In genomic region chr2:68237976-68238580, GRCh38 we compare ENCODE assay signal across 12 cellular contexts. TPM values are rescaled to one million over a fixed set of nuclear protein-coding genes. Genes with fewer than 3 reads are reported as not detected.
DNase-seq lines count a peak whose midpoint lies in the region; ATAC-seq, FAIRE-seq and TF ChIP-seq lines count a peak whose summit lies in the region.
"Had no signal": no experiment of that assay in that cellular context is flagged by ENCODE, and none has a peak within 500 bp of the region (broad histone marks: within the 10 kb centered on the region; RNA-seq: fewer than 3 reads in every experiment).

No MANE protein-coding gene starts in this region.

- H4K8ac ChIP-seq in IMR-90 (ENCODE audit: low read depth in 2 of 2, low read length in 2 of 2), result peak overlapping the region in 1 of 2 experiments; percentile 4; a peak in 1 of 4 replicates

- 0 out of 2 replicates have a peak overlapping the region, but pooled peaks have one; percentile 8 for H4K91ac ChIP-seq in IMR-90 (ENCODE audit: insufficient read depth, low read depth, low read length)

- no peak for FAIRE-seq in RCC 7860 (lab: Jason Lieb, UNC)

- peak overlapping the region; percentile 91 for H3K18ac ChIP-seq in IMR-90 (ENCODE audit: low read depth, low read length)

- WGBS in IMR-90 (ENCODE audit: extremely low coverage in 2 of 2, insufficient read length in 1 of 2), 2 experiments, result no CpG with 5 or more reads among the region's 4 CpGs

- no peak for TF ChIP-seq RAD21 in IMR-90 (IDR thresholded peaks at IDR 0.05; ENCODE audit: low read length)

- dilution Hi-C loops in IMR-90 (cut with HindIII; ENCODE audit: low sequenced_read_pairs, unreplicated experiment), result no loop called here

- H2BK5ac ChIP-seq in IMR-90 (ENCODE audit: low read depth, low read length, poor library complexity, severe bottlenecking), result peak overlapping the region; percentile 73

- BruUV-seq in IMR-90 (replicated peaks; lab: Mats Ljungman, UMichigan), result no TSS peak

- H2BK15ac ChIP-seq in IMR-90 (ENCODE audit: low read depth, low read length), result 0 out of 3 replicates have a peak overlapping the region, but pooled peaks have one; percentile 22

- ATAC-seq in IMR-90 (ENCODE audit: low read depth) (0 out of 2 replicates have a peak, but pooled peaks have one; percentile 16), GM19324 (IDR thresholded peaks at IDR 0.05; ENCODE audit: low FRiP score, unreplicated experiment) (no peak)
- no peak for ATAC-seq in activated CD8-positive, alpha-beta memory T cell treated with anti-CD3 and anti-CD28 coated beads, Interleukin-2, amount 10 ng/mL, durations not matched to agents 7 days and 5 days

- peak overlapping the region; percentile 1 to 64 (median 44) for H3K27ac Mint-ChIP-seq in CD8-positive, alpha-beta memory T cell
- H3K27ac Mint-ChIP-seq in brain, result peak overlapping the region in 2 of 5 experiments; percentile 12 to 63
- H3K27ac Mint-ChIP-seq in neural progenitor cell, result peak overlapping the region; percentile 10
- H3K27ac Mint-ChIP-seq in activated CD8-positive, alpha-beta memory T cell treated with anti-CD3 and anti-CD28 coated beads, Interleukin-2, amount 10 ng/mL, durations not matched to agents 7 days and 5 days, result no peak overlapping the region

- no peaks in the 10 kb centered on the region for H3F3A ChIP-seq in neural progenitor cell (ENCODE audit: low read depth)

- peak overlapping the region; percentile 25; the same call in 1 of the 2 replicates for H2AK5ac ChIP-seq in IMR-90 (ENCODE audit: low read depth, low read length)

- DNase-seq in CD8-positive, alpha-beta memory T cell, result no peak
- DNase-seq in IMR-90 (no peak), neural progenitor cell (ENCODE audit: low spot score) (no peak), RCC 7860 (ENCODE audit: low spot score) (no peak)
- no peak for DNase-seq in activated CD8-positive, alpha-beta memory T cell treated with anti-CD3 and anti-CD28 coated beads, Interleukin-2, amount 10 ng/mL, durations not matched to agents 7 days and 5 days
- DNase-seq in stimulated activated CD4-positive, alpha-beta T cell treated with anti-CD3 and anti-CD28 coated beads, Interleukin-2, amount 100 ng/mL, for 48 hours, result no peak
- DNase-seq: activated naive CD4-positive, alpha-beta T cell; NCI-H2029 treated with DMSO at 0.1 percent for 48 hours; substantia nigra had no signal

- H3K79me2 ChIP-seq in neural progenitor cell (ENCODE audit: low read depth), result peaks cover 100% of the 10 kb centered on the region

- peak overlapping the region; percentile 70; the same call in 1 of the 2 replicates for H3K23ac ChIP-seq in IMR-90 (ENCODE audit: low read depth, low read length)

- H3K27me3 ChIP-seq in CD8-positive, alpha-beta memory T cell (ENCODE audit: insufficient read depth, low read length, poor library complexity, severe bottlenecking), result no peaks in the 10 kb centered on the region
- H3K27me3 ChIP-seq in IMR-90 (ENCODE audit: control insufficient read depth, insufficient read depth, low read length) (no peaks in the 10 kb centered on the region), neural progenitor cell (no peaks in the 10 kb centered on the region)

- H3K36me3 Mint-ChIP-seq in CD8-positive, alpha-beta memory T cell, result peaks cover 0 to 11% (median 11%) of the 10 kb centered on the region in 3 donors
- peaks cover 21% of the 10 kb centered on the region for H3K36me3 Mint-ChIP-seq in brain
- H3K36me3 Mint-ChIP-seq in neural progenitor cell, result peaks cover 17% of the 10 kb centered on the region
- H3K36me3 Mint-ChIP-seq in activated CD8-positive, alpha-beta memory T cell treated with anti-CD3 and anti-CD28 coated beads, Interleukin-2, amount 10 ng/mL, durations not matched to agents 7 days and 5 days, result peaks cover 16% of the 10 kb centered on the region

- TF ChIP-seq CTCF in IMR-90 (conservative IDR thresholded peaks at IDR 0.05; ENCODE audit: low read depth, low read length) (no peak), brain (conservative IDR thresholded peaks at IDR 0.05) (no peak), neural progenitor cell (IDR thresholded peaks at IDR 0.05) (no peak)

- POLR2A ChIA-PET in CD8-positive, alpha-beta memory T cell (lab: Charles Lee), result interaction anchor here (0.9 kb wide), 1 partner anchor 14 kb away, joined by 3 read pairs; the partner anchor contains the start of gene PPP3R1
- POLR2A ChIA-PET in IMR-90 (lab: Charles Lee; ENCODE audit: unreplicated experiment), result no interaction called here

- H3K27me3 Mint-ChIP-seq in CD8-positive, alpha-beta memory T cell, result no peaks in the 10 kb centered on the region
- H3K27me3 Mint-ChIP-seq in brain, result no peaks in the 10 kb centered on the region
- no peaks in the 10 kb centered on the region for H3K27me3 Mint-ChIP-seq in neural progenitor cell (ENCODE audit: insufficient read depth, low read depth)
- no peaks in the 10 kb centered on the region for H3K27me3 Mint-ChIP-seq in activated CD8-positive, alpha-beta memory T cell treated with anti-CD3 and anti-CD28 coated beads, Interleukin-2, amount 10 ng/mL, durations not matched to agents 7 days and 5 days

- no peak overlapping the region for H3K56ac ChIP-seq in IMR-90 (ENCODE audit: extremely low read depth, insufficient read depth, low read length)

- H3K14ac ChIP-seq in IMR-90 (replicated peaks; ENCODE audit: low read depth, low read length), result no peak overlapping the region; the same call in 1 of the 2 replicates

- H3K9me1 ChIP-seq in IMR-90 (ENCODE audit: insufficient read depth, low read length), result peaks cover 6% of the 10 kb centered on the region

- peaks cover 92% of the 10 kb centered on the region for H3K4me1 ChIP-seq in CD8-positive, alpha-beta memory T cell (ENCODE audit: insufficient read depth, low read length)
- H3K4me1 ChIP-seq in IMR-90 (ENCODE audit: control insufficient read depth, insufficient read depth, low read length) (peaks cover 24% of the 10 kb centered on the region), neural progenitor cell (peaks cover 29% of the 10 kb centered on the region)

- H3K4me3 ChIP-seq in CD8-positive, alpha-beta memory T cell (ENCODE audit: low read length), result no peak overlapping the region
- H3K4me3 ChIP-seq in IMR-90 (ENCODE audit: insufficient read depth, low read depth, low read length) (no peak overlapping the region), neural progenitor cell (no peak overlapping the region)
- H3K4me3 ChIP-seq: lung had no signal

- intact Hi-C loops in IMR-90 (cut with micrococcal nuclease), result loop anchor here (5.0 kb wide), 1 partner anchor 36 kb away; no protein-coding TSS in a partner anchor

- no peaks in the 10 kb centered on the region for H3K36me3 ChIP-seq in CD8-positive, alpha-beta memory T cell (ENCODE audit: insufficient read depth, low read length)
- peaks cover 6% of the 10 kb centered on the region for H3K36me3 ChIP-seq in IMR-90 (ENCODE audit: control insufficient read depth, insufficient read depth, low read length)
- no peaks in the 10 kb centered on the region for H3K36me3 ChIP-seq in neural progenitor cell

- H3K4me2 ChIP-seq in IMR-90 (ENCODE audit: low read depth, low read length) (peak overlapping the region; percentile 86), neural progenitor cell (no peak overlapping the region)

- H4K20me1 ChIP-seq in IMR-90 (ENCODE audit: insufficient read depth, low read length) (peaks cover 89% of the 10 kb centered on the region), neural progenitor cell (ENCODE audit: low read depth) (peaks cover 97% of the 10 kb centered on the region)

- H2AK9ac ChIP-seq in IMR-90 (replicated peaks; ENCODE audit: low read depth, low read length, poor library complexity), result no peak overlapping the region

- H2BK120ac ChIP-seq in IMR-90 (ENCODE audit: low read depth, low read length), result no peak overlapping the region

- peaks cover 33 to 88% (median 81%) of the 10 kb centered on the region in 3 donors for H3K4me1 Mint-ChIP-seq in CD8-positive, alpha-beta memory T cell
- peaks cover 72% of the 10 kb centered on the region for H3K4me1 Mint-ChIP-seq in brain
- H3K4me1 Mint-ChIP-seq in neural progenitor cell, result peaks cover 4% of the 10 kb centered on the region
- peaks cover 48% of the 10 kb centered on the region for H3K4me1 Mint-ChIP-seq in activated CD8-positive, alpha-beta memory T cell treated with anti-CD3 and anti-CD28 coated beads, Interleukin-2, amount 10 ng/mL, durations not matched to agents 7 days and 5 days

- in situ Hi-C loops in IMR-90 (cut with MboI; ENCODE audit: low sequenced_read_pairs), result no loop called here

- H3K4ac ChIP-seq in IMR-90 (ENCODE audit: low read depth, low read length), result peak overlapping the region; percentile 17; the same call in 1 of the 2 replicates

- H3K9me3 Mint-ChIP-seq in CD8-positive, alpha-beta memory T cell, result no peaks in the 10 kb centered on the region
- no peaks in the 10 kb centered on the region for H3K9me3 Mint-ChIP-seq in brain
- H3K9me3 Mint-ChIP-seq in neural progenitor cell, result no peaks in the 10 kb centered on the region
- no peaks in the 10 kb centered on the region for H3K9me3 Mint-ChIP-seq in activated CD8-positive, alpha-beta memory T cell treated with anti-CD3 and anti-CD28 coated beads, Interleukin-2, amount 10 ng/mL, durations not matched to agents 7 days and 5 days (ENCODE audit: low read depth)

- H4K5ac ChIP-seq in IMR-90 (ENCODE audit: low read depth, low read length), result peak overlapping the region; percentile 59; the same call in 1 of the 2 replicates

- H3K4me3 Mint-ChIP-seq in CD8-positive, alpha-beta memory T cell, result peak overlapping the region; percentile 3 to 66 (median 44)
- H3K4me3 Mint-ChIP-seq in brain, result peak overlapping the region in 3 of 5 experiments; percentile 0 to 9 (median 3)
- H3K4me3 Mint-ChIP-seq in neural progenitor cell, result no peak overlapping the region
- no peak overlapping the region for H3K4me3 Mint-ChIP-seq in activated CD8-positive, alpha-beta memory T cell treated with anti-CD3 and anti-CD28 coated beads, Interleukin-2, amount 10 ng/mL, durations not matched to agents 7 days and 5 days

- H3K9ac ChIP-seq in IMR-90 (ENCODE audit: low read depth, low read length) (peak overlapping the region; percentile 63; the same call in 1 of the 2 replicates), neural progenitor cell (no peak overlapping the region)

- CTCF ChIA-PET in CD8-positive, alpha-beta memory T cell (lab: Charles Lee), result no interaction called here
- CTCF ChIA-PET in IMR-90 (lab: Yijun Ruan, JAX), result no interaction called here
- CTCF ChIA-PET in activated CD8-positive, alpha-beta memory T cell treated with anti-CD3 and anti-CD28 coated beads, Interleukin-2, amount 10 ng/mL, durations not matched to agents 7 days and 5 days (lab: Charles Lee), result interaction anchor here (0.8 to 1.1 kb wide), 2 partner anchors 16 to 42 kb away, joined by 3 to 5 read pairs; no protein-coding TSS in a partner anchor

- no peak for TF ChIP-seq POLR2A in IMR-90 (IDR thresholded peaks at IDR 0.05; ENCODE audit: low read depth, low read length)

- peaks cover 0 to 43% of the 10 kb centered on the region in 2 experiments; a peak in 3 of 4 replicates for H3K79me1 ChIP-seq in IMR-90 (ENCODE audit: low read depth in 1 of 2, low read length in 2 of 2)

- no peak overlapping the region for H2AFZ ChIP-seq in IMR-90 (replicated peaks; ENCODE audit: low read length, poor library complexity)
- H2AFZ ChIP-seq in neural progenitor cell (replicated peaks), result no peak overlapping the region

- H3K27ac ChIP-seq in CD8-positive, alpha-beta memory T cell (ENCODE audit: low read depth, low read length), result no peak overlapping the region
- H3K27ac ChIP-seq in IMR-90 (ENCODE audit: insufficient read depth, low read length), result peak overlapping the region; percentile 55; the same call in 1 of the 2 replicates
- no peak overlapping the region for H3K27ac ChIP-seq in neural progenitor cell

- H3K9me3 ChIP-seq in CD8-positive, alpha-beta memory T cell (ENCODE audit: low read length), result no peaks in the 10 kb centered on the region
- H3K9me3 ChIP-seq in IMR-90 (ENCODE audit: control insufficient read depth, insufficient read depth, low read length) (no peaks in the 10 kb centered on the region), neural progenitor cell (ENCODE audit: low read depth) (no peaks in the 10 kb centered on the region)

- no peak overlapping the region for H2BK20ac ChIP-seq in IMR-90 (ENCODE audit: low read depth, low read length)

RNA-seq across cellular contexts. Expression of gene PPP3R1, which starts 14.3 kb away (rescaled TPM):
- total RNA-seq in CD8-positive, alpha-beta memory T cell, result 10 to 100 TPM; 85.0 to 86.1 TPM
- 4.2 TPM for polyA plus RNA-seq in CD8-positive, alpha-beta memory T cell
- total RNA-seq in IMR-90 (2012; rRNA removed) (9.1 and 18.1 TPM in 2 replicates), neural progenitor cell (ENCODE audit: low replicate concordance) (29.1 and 41.4 TPM in 2 replicates)
- polyA plus RNA-seq in IMR-90 (2012; rRNA removed) (11.0 and 17.3 TPM in 2 replicates), brain (ENCODE audit: insufficient read depth, low read depth, low replicate concordance) (69.5 TPM)
- 2.4 and 3.5 TPM in 2 replicates for polyA plus RNA-seq in IMR-90 (2012; cell fraction: cytosol; rRNA removed)
- polyA plus RNA-seq in IMR-90 (2012; cell fraction: nucleus; rRNA removed; ENCODE audit: low replicate concordance), result 0.82 and 7.4 TPM in 2 replicates
- total RNA-seq in activated CD8-positive, alpha-beta memory T cell treated with anti-CD3 and anti-CD28 coated beads, Interleukin-2, amount 10 ng/mL, durations not matched to agents 7 days and 5 days, result 10 to 100 TPM; 58.6 to 86.4 TPM

Comparison
In these comparisons a context has a peak if more than half of its experiments do, and no peak if none do; other contexts are left out.
1. H3K4me3 Mint-ChIP-seq: peak in CD8-positive, alpha-beta memory T cell (7 of 7) and brain (3 of 5); none in neural progenitor cell (single experiment) and activated CD8-positive, alpha-beta memory T cell treated with anti-CD3 and anti-CD28 coated beads, Interleukin-2, amount 10 ng/mL, durations not matched to agents 7 days and 5 days (single experiment).